ENCODE assay signal across 8 cellular contexts in the genomic region with DNA sequence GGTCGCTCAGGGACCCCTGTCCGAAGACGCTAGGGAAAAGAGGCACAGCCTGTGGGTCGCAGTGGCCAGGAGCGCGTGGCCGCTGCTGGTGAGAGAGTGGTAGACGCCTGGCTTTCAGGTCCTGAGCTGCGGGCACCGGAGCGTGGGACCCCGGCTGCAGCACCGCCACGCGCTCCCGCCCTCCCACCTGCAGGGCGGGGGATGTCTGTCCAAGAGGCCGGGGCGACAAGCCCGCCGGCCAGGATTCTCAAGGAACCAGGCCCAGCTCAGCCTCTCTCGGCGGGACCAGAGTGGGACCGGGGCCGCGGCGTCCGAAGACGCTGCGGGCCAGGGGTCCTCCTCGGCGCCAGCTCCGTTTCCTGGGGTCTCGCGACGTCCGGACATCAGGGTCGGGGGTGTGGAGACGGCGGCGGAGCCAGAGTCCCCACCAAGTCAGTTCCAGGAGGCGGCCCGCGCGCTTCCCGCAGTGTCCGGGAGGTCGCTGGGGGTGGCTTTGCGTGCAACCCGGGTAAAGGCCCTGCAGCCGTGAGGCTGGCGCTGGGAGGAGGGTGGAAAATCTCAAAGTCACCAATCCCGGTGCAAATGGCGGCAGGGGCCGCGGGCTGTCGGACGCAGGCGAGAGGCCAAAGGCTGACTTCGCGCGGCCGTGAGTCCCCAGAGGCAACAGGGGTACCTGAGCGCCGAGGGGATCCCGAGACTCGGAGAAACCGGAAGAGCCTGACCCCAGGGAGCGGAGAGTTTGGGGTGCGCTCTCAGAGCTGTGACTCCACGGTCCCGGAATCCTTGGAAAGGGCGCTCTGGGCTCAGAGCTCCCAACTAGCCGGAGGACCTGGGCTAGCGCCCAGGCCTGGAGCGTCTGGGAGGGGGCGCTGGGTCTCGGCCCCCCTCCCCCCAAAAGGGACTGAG. TPM values are rescaled to one million over a fixed set of nuclear protein-coding genes. Genes with fewer than 3 reads are reported as not detected.
DNase-seq lines count a peak whose midpoint lies in the region; ATAC-seq, FAIRE-seq and TF ChIP-seq lines count a peak whose summit lies in the region.

No MANE protein-coding gene starts in this region.

- in situ Hi-C loops in GM23248 (cut with MboI), result loop anchor here (10.0 to 25.0 kb wide), 4 partner anchors 909 to 1716 kb away; no protein-coding TSS in a partner anchor

- H3F3A ChIP-seq in GM23248 (ENCODE audit: insufficient read depth), result peaks cover 6% of the 10 kb centered on the region; the same call in 1 of the 2 replicates

- H3K9me3 Mint-ChIP-seq in activated CD4-positive, alpha-beta T cell treated with anti-CD3 and anti-CD28 coated beads, Interleukin-2, amount 10 ng/mL, durations not matched to agents 24 days and 14 days, result no peaks in the 10 kb centered on the region

- ATAC-seq in HG03457 (IDR thresholded peaks at IDR 0.05; ENCODE audit: unreplicated experiment), result no peak

- intact Hi-C loops in activated CD4-positive, alpha-beta T cell treated with anti-CD3 and anti-CD28 coated beads, Interleukin-2, amount 10 ng/mL, durations not matched to agents 24 days and 14 days (cut with micrococcal nuclease), result loop anchor here (5.0 kb wide), 1 partner anchor 641 kb away; no protein-coding TSS in a partner anchor

- H3K27ac ChIP-seq in GM23248 (peak overlapping the region; percentile 92), caudate nucleus (ENCODE audit: low read depth, low read length) (peak overlapping the region; percentile 24), keratinocyte (ENCODE audit: control insufficient read depth, insufficient read depth, low read length) (peak overlapping the region; percentile 26)

- H3K36me3 Mint-ChIP-seq in activated CD4-positive, alpha-beta T cell treated with anti-CD3 and anti-CD28 coated beads, Interleukin-2, amount 10 ng/mL, durations not matched to agents 24 days and 14 days (ENCODE audit: low read depth), result peaks cover 3% of the 10 kb centered on the region

- WGBS in GM23248 (ENCODE audit: low coverage in 1 of 2, low lambda C conversion rate in 2 of 2, missing lambda C conversion rate in 2 of 2), 2 experiments, result 40 to 68% methylated on average over 64 to 75 of the region's 78 CpGs

- H3K4me1 ChIP-seq in GM23248 (ENCODE audit: insufficient read depth), result 0 out of 2 replicates have a peak, but pooled peaks cover 3% of the 10 kb centered on the region
- peaks cover 11% of the 10 kb centered on the region for H3K4me1 ChIP-seq in keratinocyte (ENCODE audit: control insufficient read depth, extremely low read depth, insufficient read depth, low read length)

- H4K20me1 ChIP-seq in GM23248 (ENCODE audit: insufficient read depth) (no peaks in the 10 kb centered on the region), keratinocyte (ENCODE audit: control insufficient read depth, extremely low read depth, insufficient read depth, low read length) (no peaks in the 10 kb centered on the region)

- H3K27me3 ChIP-seq in GM23248 (replicated peaks; ENCODE audit: insufficient read depth) (no peaks in the 10 kb centered on the region), keratinocyte (ENCODE audit: control insufficient read depth, extremely low read depth, insufficient read depth, low read length) (no peaks in the 10 kb centered on the region)

- no peak overlapping the region for H3K4me3 Mint-ChIP-seq in activated CD4-positive, alpha-beta T cell treated with anti-CD3 and anti-CD28 coated beads, Interleukin-2, amount 10 ng/mL, durations not matched to agents 24 days and 14 days

- no peak overlapping the region for H3K27ac Mint-ChIP-seq in activated CD4-positive, alpha-beta T cell treated with anti-CD3 and anti-CD28 coated beads, Interleukin-2, amount 10 ng/mL, durations not matched to agents 24 days and 14 days

- no peaks in the 10 kb centered on the region for H3K9me3 ChIP-seq in GM23248 (ENCODE audit: low read depth)
- H3K9me3 ChIP-seq in keratinocyte (ENCODE audit: control insufficient read depth, low read depth, low read length), result no peaks in the 10 kb centered on the region

- TF ChIP-seq POLR2A in H54 (IDR thresholded peaks at IDR 0.05; ENCODE audit: low read depth, low read length), result no peak

- H3K4me3 ChIP-seq in GM23248 (peak overlapping the region; percentile 93), keratinocyte (ENCODE audit: control insufficient read depth in 2 of 3, extremely low read depth in 1 of 3, insufficient read depth in 2 of 3, low read depth in 1 of 3, low read length in 3 of 3) (peak overlapping the region; percentile 24 to 59 (median 59)), skeletal muscle cell (ENCODE audit: low read depth, low read length) (peak overlapping the region; percentile 98)

- peak overlapping the region; percentile 79 for H3K4me2 ChIP-seq in GM23248 (ENCODE audit: unreplicated experiment)
- peak overlapping the region; percentile 73 for H3K4me2 ChIP-seq in keratinocyte (ENCODE audit: control insufficient read depth, extremely low read depth, insufficient read depth, low read depth, low read length)

- H3K79me2 ChIP-seq in GM23248 (ENCODE audit: insufficient read depth), result peaks cover 60% of the 10 kb centered on the region
- H3K79me2 ChIP-seq in keratinocyte (ENCODE audit: control insufficient read depth, insufficient read depth, low read length), result peaks cover 30% of the 10 kb centered on the region

- H2AFZ ChIP-seq in GM23248 (peak overlapping the region; percentile 70), keratinocyte (ENCODE audit: control insufficient read depth, low read length) (peak overlapping the region; percentile 51)

- no peaks in the 10 kb centered on the region for H3K9me1 ChIP-seq in keratinocyte (ENCODE audit: control insufficient read depth, extremely low read depth, insufficient read depth, low read length)

- peaks cover 12% of the 10 kb centered on the region for H3K4me1 Mint-ChIP-seq in activated CD4-positive, alpha-beta T cell treated with anti-CD3 and anti-CD28 coated beads, Interleukin-2, amount 10 ng/mL, durations not matched to agents 24 days and 14 days

- peak; percentile 57 for DNase-seq in GM23248
- peak in 4 of 61 donors; percentile 24 to 40 (median 32) for DNase-seq in caudate nucleus (lab: John Stamatoyannopoulos, UW)
- no peak for DNase-seq in keratinocyte (ENCODE audit: low read depth, low spot score)
- no peak for DNase-seq in skeletal muscle cell (ENCODE audit: low read depth)
- DNase-seq in activated CD4-positive, alpha-beta T cell treated with anti-CD3 and anti-CD28 coated beads, Interleukin-2, amount 10 ng/mL, durations not matched to agents 24 days and 14 days, result no peak
- DNase-seq in H54 (ENCODE audit: insufficient read length, low spot score), result no peak
- DNase-seq in NCI-H226, result no peak

- peaks cover 55% of the 10 kb centered on the region for H3K27me3 Mint-ChIP-seq in activated CD4-positive, alpha-beta T cell treated with anti-CD3 and anti-CD28 coated beads, Interleukin-2, amount 10 ng/mL, durations not matched to agents 24 days and 14 days

- H3K9ac ChIP-seq in GM23248 (peak overlapping the region; percentile 95), keratinocyte (ENCODE audit: control insufficient read depth, extremely low read depth, insufficient read depth, low read length) (peak overlapping the region; percentile 56)

- H3K9me2 ChIP-seq in GM23248 (ENCODE audit: insufficient read depth), result no peaks in the 10 kb centered on the region

- no peak for TF ChIP-seq CTCF in keratinocyte (optimal IDR thresholded peaks at IDR 0.05 in 1 of 3, IDR thresholded peaks at IDR 0.05 in 1 of 3, conservative IDR thresholded peaks at IDR 0.05 in 1 of 3; ENCODE audit: extremely low read depth in 1 of 3, insufficient read depth in 2 of 3, low read length in 3 of 3)

- H3K36me3 ChIP-seq in GM23248 (ENCODE audit: low read depth) (no peaks in the 10 kb centered on the region), keratinocyte (ENCODE audit: control insufficient read depth in 2 of 2, extremely low read depth in 1 of 2, insufficient read depth in 2 of 2, low read length in 2 of 2) (peaks cover 0 to 4% of the 10 kb centered on the region in 2 experiments)

- FAIRE-seq in keratinocyte (lab: Jason Lieb, UNC) (no peak), H54 (lab: Jason Lieb, UNC) (no peak)

- dilution Hi-C loops in keratinocyte (cut with MboI; ENCODE audit: extremely low pct_ligation_motif_present, low sequenced_read_pairs), result no loop called here

RNA-seq across cellular contexts. Expression of gene ZNF503, which starts 5.4 kb away (rescaled TPM):
- total RNA-seq in GM23248 (2014; rRNA removed; shearing (Covaris generic)), result 16.1 and 17.5 TPM in 2 replicates
- polyA plus RNA-seq in GM23248 (2016; fragmentation: Nextera tagmentation; extraction: Ambion mirVana) (15.4 and 15.7 TPM in 2 replicates), keratinocyte (1.5 to 3.1 TPM (median 2.8 TPM) in 3 replicates)
- 5.3 TPM for polyA plus RNA-seq in keratinocyte (2011; ENCODE audit: low read depth)
- polyA plus RNA-seq in keratinocyte (2011; cell fraction: cytosol; rRNA removed), result 1.6 and 3.4 TPM in 2 replicates
- polyA plus RNA-seq in keratinocyte (2011; cell fraction: nucleus; rRNA removed), result 7.3 and 10.0 TPM in 2 replicates
- polyA plus RNA-seq in keratinocyte (2012; ENCODE audit: low replicate concordance), result 8.2 and 11.6 TPM in 2 replicates
- 0.32 to 1.7 TPM (median 1.3 TPM) in 3 replicates for polyA minus RNA-seq in keratinocyte
- polyA minus RNA-seq in keratinocyte (2011; cell fraction: cytosol; rRNA and poly(A)+ RNA removed), result 18.0 TPM
- 13.2 and 16.4 TPM in 2 replicates for polyA minus RNA-seq in keratinocyte (2011; cell fraction: nucleus; rRNA and poly(A)+ RNA removed)
- total RNA-seq in activated CD4-positive, alpha-beta T cell treated with anti-CD3 and anti-CD28 coated beads, Interleukin-2, amount 10 ng/mL, durations not matched to agents 24 days and 14 days, result 0.07 and 0.09 TPM in 2 replicates

RNA-seq across cellular contexts. Expression of gene LRMDA, which starts 35.2 kb away (rescaled TPM):
- 0.13 TPM in 1 of 2 replicates, not detected in the other for total RNA-seq in GM23248 (2014; rRNA removed; shearing (Covaris generic))
- polyA plus RNA-seq in GM23248 (2016; fragmentation: Nextera tagmentation; extraction: Ambion mirVana) (2.1 and 2.6 TPM in 2 replicates), keratinocyte (0.46 TPM in 1 of 3 replicates, not detected in the others)
- not detected for polyA plus RNA-seq in keratinocyte (2011; ENCODE audit: low read depth)
- polyA plus RNA-seq in keratinocyte (2011; cell fraction: cytosol; rRNA removed), result 0.32 TPM in 1 of 2 replicates, not detected in the other
- polyA plus RNA-seq in keratinocyte (2011; cell fraction: nucleus; rRNA removed), result 0.60 TPM in 1 of 2 replicates, not detected in the other
- polyA plus RNA-seq in keratinocyte (2012; ENCODE audit: low replicate concordance), result not detected in 2 replicates
- 1.0 TPM in 1 of 3 replicates, not detected in the others for polyA minus RNA-seq in keratinocyte
- not detected for polyA minus RNA-seq in keratinocyte (2011; cell fraction: cytosol; rRNA and poly(A)+ RNA removed)
- 2.6 TPM in 1 of 2 replicates, not detected in the other for polyA minus RNA-seq in keratinocyte (2011; cell fraction: nucleus; rRNA and poly(A)+ RNA removed)
- total RNA-seq in activated CD4-positive, alpha-beta T cell treated with anti-CD3 and anti-CD28 coated beads, Interleukin-2, amount 10 ng/mL, durations not matched to agents 24 days and 14 days, result not detected in 2 replicates

Comparison
In these comparisons a context has a peak if more than half of its experiments do, and no peak if none do; other contexts are left out.
1. H3K27ac ChIP-seq: peak in every context shown above with its lines; median percentile 92 in GM23248; 26 in keratinocyte; 24 in caudate nucleus.
2. RNA of gene ZNF503, which starts 5.4 kb away (total RNA-seq): 16.1 to 17.5 TPM in GM23248; 0.07 to 0.09 TPM in activated CD4-positive, alpha-beta T cell treated with anti-CD3 and anti-CD28 coated beads, Interleukin-2, amount 10 ng/mL, durations not matched to agents 24 days and 14 days; every median in the first group is over 10 times any median in the second.
3. Peak in every context shown above with its lines, with median percentiles within 50 percentile points of each other: H3K4me3 ChIP-seq.